In genomic region chr18:69680128-69680527, GRCh38 we compare ENCODE assay signal across 2 cellular contexts.
TF ChIP-seq lines count a peak whose summit lies in the region.

No MANE protein-coding gene starts in this region.

TF ChIP-seq in HepG2, 621 proteins besides CTCF, POLR2A, EP300 and RAD21:
- TF ChIP-seq ZNF329 (CRISPR knock-in tag; IDR thresholded peaks at IDR 0.05; ENCODE audit: low read depth) = no peak
- no peak for TF ChIP-seq ZNF253 (CRISPR knock-in tag; IDR thresholded peaks at IDR 0.05; ENCODE audit: borderline replicate concordance)
- no peak for TF ChIP-seq STAT5B (CRISPR knock-in tag; IDR thresholded peaks at IDR 0.05)
- no peak for TF ChIP-seq FOXP4 (CRISPR knock-in tag; IDR thresholded peaks at IDR 0.05)
- TF ChIP-seq ZMAT3 (CRISPR knock-in tag; conservative IDR thresholded peaks at IDR 0.05) = no peak
- no peak for TF ChIP-seq ZNF749 (CRISPR knock-in tag; IDR thresholded peaks at IDR 0.05; ENCODE audit: borderline replicate concordance)
- no peak for TF ChIP-seq ZSCAN29 (CRISPR knock-in tag; conservative IDR thresholded peaks at IDR 0.05)
- no peak for TF ChIP-seq MBD4 (IDR thresholded peaks at IDR 0.05; ENCODE audit: borderline replicate concordance, low read length)
- no peak for TF ChIP-seq PHF5A (CRISPR knock-in tag; IDR thresholded peaks at IDR 0.05; ENCODE audit: low read depth, unreplicated experiment)
- no peak for TF ChIP-seq ELK4 (CRISPR knock-in tag; IDR thresholded peaks at IDR 0.05; ENCODE audit: borderline replicate concordance)
- no peak for TF ChIP-seq NR2F6 (IDR thresholded peaks at IDR 0.05)
- TF ChIP-seq NR2F6 (CRISPR knock-in tag; IDR thresholded peaks at IDR 0.05) = no peak
- no peak for TF ChIP-seq FOXA3 (CRISPR knock-in tag; IDR thresholded peaks at IDR 0.05)
- no peak for TF ChIP-seq NR3C1 (CRISPR knock-in tag; IDR thresholded peaks at IDR 0.05)
- no peak for TF ChIP-seq ZNF784 (CRISPR knock-in tag; IDR thresholded peaks at IDR 0.05; ENCODE audit: borderline replicate concordance)
- no peak for TF ChIP-seq PAXIP1 (CRISPR knock-in tag; conservative IDR thresholded peaks at IDR 0.05)
- no peak for TF ChIP-seq KMT2B (CRISPR knock-in tag; IDR thresholded peaks at IDR 0.05)

TF ChIP-seq in H1, 55 proteins besides CTCF, POLR2A, EP300 and RAD21:
- TF ChIP-seq SP1 (IDR thresholded peaks at IDR 0.05; ENCODE audit: low read depth, low read length) (no peak), ATF2 (IDR thresholded peaks at IDR 0.05; ENCODE audit: low read length) (no peak), RNF2 (IDR thresholded peaks at IDR 0.05; ENCODE audit: borderline replicate concordance, low read depth, low read length, missing control alignments, poor library complexity, severe bottlenecking) (no peak)
